ENCODE assay signal across 8 cellular contexts in the genomic region with DNA sequence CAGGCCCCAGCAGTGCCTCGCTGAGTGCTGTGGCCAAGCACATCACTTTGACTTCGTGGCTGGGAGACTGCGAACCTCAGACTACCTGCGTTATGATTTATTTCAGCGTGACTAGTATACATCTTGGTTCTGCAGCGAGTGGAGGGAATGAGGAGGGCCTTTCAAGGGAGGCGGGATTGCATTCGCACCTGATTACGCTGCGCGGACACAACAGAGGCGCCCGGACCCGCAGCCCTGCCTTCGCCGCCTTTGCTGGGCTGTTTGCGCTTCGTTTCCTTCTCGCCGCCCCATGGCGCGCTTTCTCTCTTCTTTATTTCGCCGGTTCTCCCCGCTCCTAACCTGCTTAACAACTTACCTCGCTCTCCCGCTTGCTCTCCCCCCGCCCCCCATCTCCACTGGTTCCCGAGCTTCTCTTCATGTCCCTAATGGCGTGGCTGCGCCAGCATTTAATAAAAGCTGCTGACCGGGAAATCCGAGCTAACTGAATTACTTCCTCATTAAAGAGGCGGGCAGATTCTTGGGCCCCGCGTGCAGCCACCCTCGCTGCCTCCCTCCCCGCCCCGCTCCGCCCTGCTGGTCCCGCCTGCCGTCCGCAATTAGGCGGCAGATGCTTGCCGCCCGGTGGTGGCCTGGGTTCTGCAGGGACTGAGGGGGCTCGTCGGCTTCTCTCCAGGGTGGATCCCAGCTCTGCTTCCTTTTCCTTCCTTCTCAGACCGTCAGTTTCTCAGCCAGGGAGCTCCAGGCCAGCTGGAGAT.
DNase-seq lines count a peak whose midpoint lies in the region; ATAC-seq and TF ChIP-seq lines count a peak whose summit lies in the region.

No MANE protein-coding gene starts in this region.

- H3K4me1 ChIP-seq in HEK293 (ENCODE audit: control insufficient read depth, insufficient read depth, low read length): no peaks in the 10 kb centered on the region
- peaks cover 5% of the 10 kb centered on the region for H3K4me1 ChIP-seq in endodermal cell (ENCODE audit: control insufficient read depth, insufficient read depth, low read length)
- H3K4me1 ChIP-seq in PC-3 (ENCODE audit: insufficient read depth, low read length): no peaks in the 10 kb centered on the region

- no peak overlapping the region for H3K4me3 ChIP-seq in HEK293 (ENCODE audit: low read depth, low read length)
- H3K4me3 ChIP-seq in endodermal cell (ENCODE audit: low read length): peak overlapping the region; percentile 72
- no peak overlapping the region for H3K4me3 ChIP-seq in PC-3 (ENCODE audit: low read length)

- H3K4me3 Mint-ChIP-seq in T-cell (peak overlapping the region; percentile 80 to 84 (median 81)), endodermal cell (peak overlapping the region; percentile 59), neural crest cell (peak overlapping the region; percentile 75)

- no peaks in the 10 kb centered on the region for H3K79me2 ChIP-seq in PC-3 (ENCODE audit: low read length)

- H4K20me1 ChIP-seq in PC-3 (ENCODE audit: low read length): no peaks in the 10 kb centered on the region

- TF ChIP-seq CTCF in HEK293 (tag by site-specific recombination; IDR thresholded peaks at IDR 0.05): no peak
- peak; percentile 34 for TF ChIP-seq CTCF in endodermal cell (conservative IDR thresholded peaks at IDR 0.05)
- peak; percentile 33 for TF ChIP-seq CTCF in neural crest cell (conservative IDR thresholded peaks at IDR 0.05)
- no peak for TF ChIP-seq CTCF in PC-3 (conservative IDR thresholded peaks at IDR 0.05; ENCODE audit: low read depth, low read length)

- peak; percentile 40 to 72 (median 56) for ATAC-seq in T-cell (replicated peaks in 1 of 4)
- no peak for ATAC-seq in GM18498 (IDR thresholded peaks at IDR 0.05; ENCODE audit: unreplicated experiment)
- ATAC-seq in PC-3: no peak

- no peaks in the 10 kb centered on the region for H3K9me2 ChIP-seq in PC-3 (replicated peaks; ENCODE audit: low read length)

- DNase-seq in T-cell (peak in 14 of 34 experiments; percentile 4 to 49 (median 16)), endodermal cell (peak; percentile 92), neural crest cell (ENCODE audit: low read depth, low spot score) (peak; percentile 53), NCI-H1048 (lab: John Stamatoyannopoulos, UW) (no peak), foreskin melanocyte (no peak), PC-3 (no peak)

- H3K4me1 Mint-ChIP-seq in T-cell: peaks cover 13 to 19% (median 17%) of the 10 kb centered on the region in 3 donors
- H3K4me1 Mint-ChIP-seq in endodermal cell: peaks cover 9% of the 10 kb centered on the region
- peaks cover 12% of the 10 kb centered on the region for H3K4me1 Mint-ChIP-seq in neural crest cell

- no TSS peak for BruUV-seq in PC-3 (replicated peaks; lab: Mats Ljungman, UMichigan)

- WGBS in endodermal cell (ENCODE audit: insufficient coverage in 1 of 2, insufficient read length in 1 of 2), 2 experiments: 3% methylated on average over 29 to 49 of the region's 49 CpGs

- H3K27me3 ChIP-seq in endodermal cell (ENCODE audit: control insufficient read depth, insufficient read depth, low read length, poor library complexity, severe bottlenecking) (peaks cover 88% of the 10 kb centered on the region), PC-3 (ENCODE audit: low read length) (peaks cover 63% of the 10 kb centered on the region)

- no peaks in the 10 kb centered on the region for H3F3A ChIP-seq in PC-3 (ENCODE audit: low read length, unreplicated experiment)

- H3K9ac ChIP-seq in endodermal cell (ENCODE audit: extremely low read depth, low read length, poor library complexity, severe bottlenecking) (no peak overlapping the region), PC-3 (ENCODE audit: low read length) (no peak overlapping the region)

- no peak overlapping the region for H2AFZ ChIP-seq in PC-3 (ENCODE audit: low read length)

- H3K9me3 ChIP-seq in HEK293 (ENCODE audit: control insufficient read depth, insufficient read depth, low read depth, low read length) (no peaks in the 10 kb centered on the region), endodermal cell (ENCODE audit: control insufficient read depth, low read length) (no peaks in the 10 kb centered on the region), PC-3 (ENCODE audit: low read length) (no peaks in the 10 kb centered on the region)

- POLR2A ChIA-PET in HEK293 (lab: Yijun Ruan, JAX): interaction anchor here (0.7 kb wide), 1 partner anchor 173 kb away, joined by 3 read pairs; no protein-coding TSS in a partner anchor
- POLR2A ChIA-PET in T-cell (lab: Charles Lee): no interaction called here
- POLR2A ChIA-PET in PC-3 (lab: Charles Lee; ENCODE audit: unreplicated experiment): no interaction called here

- H3K36me3 ChIP-seq in HEK293 (ENCODE audit: control insufficient read depth in 2 of 2, insufficient read depth in 1 of 2, low read length in 2 of 2) (no peaks in the 10 kb centered on the region), endodermal cell (ENCODE audit: control insufficient read depth, insufficient read depth, low read length) (no peaks in the 10 kb centered on the region), PC-3 (ENCODE audit: low read depth, low read length) (no peaks in the 10 kb centered on the region)

- H3K27ac Mint-ChIP-seq in T-cell: peak overlapping the region in 1 of 2 donors; percentile 60
- no peak overlapping the region for H3K27ac Mint-ChIP-seq in endodermal cell
- H3K27ac Mint-ChIP-seq in neural crest cell (ENCODE audit: unreplicated experiment): no peak overlapping the region

- CTCF ChIA-PET in HEK293 (lab: Yijun Ruan, JAX): interaction anchor here (0.7 to 1.1 kb wide), 3 partner anchors 15 to 95 kb away, joined by 3 to 4 read pairs (median 3); no protein-coding TSS in a partner anchor
- CTCF ChIA-PET in T-cell (lab: Charles Lee): no interaction called here
- CTCF ChIA-PET in PC-3 (lab: Charles Lee): no interaction called here

- H3K9me3 Mint-ChIP-seq in T-cell: no peaks in the 10 kb centered on the region
- H3K9me3 Mint-ChIP-seq in endodermal cell: no peaks in the 10 kb centered on the region
- H3K9me3 Mint-ChIP-seq in neural crest cell: peaks cover 2% of the 10 kb centered on the region

- H3K27me3 Mint-ChIP-seq in T-cell (peaks cover 41 to 64% of the 10 kb centered on the region in 2 donors), endodermal cell (ENCODE audit: insufficient read depth) (peaks cover 97% of the 10 kb centered on the region), neural crest cell (ENCODE audit: low read depth) (peaks cover 72% of the 10 kb centered on the region)

- H3K27ac ChIP-seq in HEK293 (ENCODE audit: extremely low read depth, low read depth, low read length): no peak overlapping the region
- no peak overlapping the region for H3K27ac ChIP-seq in endodermal cell (ENCODE audit: low read depth, low read length)
- H3K27ac ChIP-seq in PC-3 (ENCODE audit: low read length): no peak overlapping the region

- H3K4me2 ChIP-seq in PC-3 (ENCODE audit: low read length): no peak overlapping the region

- intact Hi-C loops in PC-3 (cut with micrococcal nuclease): no loop called here

- H3K36me3 Mint-ChIP-seq in T-cell (no peaks in the 10 kb centered on the region), endodermal cell (ENCODE audit: low read depth) (no peaks in the 10 kb centered on the region), neural crest cell (ENCODE audit: low read depth) (no peaks in the 10 kb centered on the region)

TF ChIP-seq in HEK293, 187 proteins besides CTCF, POLR2A, EP300 and RAD21:
- TF ChIP-seq KLF1 (tag by site-specific recombination; IDR thresholded peaks at IDR 0.05) (peak; percentile 53), ZNF341 (tag by site-specific recombination; IDR thresholded peaks at IDR 0.05; ENCODE audit: low read depth) (no peak), ZBTB21 (tag by site-specific recombination; IDR thresholded peaks at IDR 0.05) (no peak)

Comparison
In these comparisons a context has a peak if more than half of its experiments do, and no peak if none do; other contexts are left out.
1. CTCF ChIP-seq: peak in endodermal cell (single experiment) and neural crest cell (single experiment); none in HEK293 (single experiment) and PC-3 (single experiment).
2. ATAC-seq: peak in T-cell (4 of 4); none in GM18498 (single experiment) and PC-3 (single experiment).
3. DNase-seq: peak in endodermal cell (single experiment) and neural crest cell (single experiment); none in NCI-H1048 (single experiment), foreskin melanocyte (single experiment) and PC-3 (single experiment).
4. Peak in every context shown above with its lines, with median percentiles within 50 percentile points of each other: H3K4me3 Mint-ChIP-seq.